Comparison of ENCODE assay signal across 7 cellular contexts in the genomic region with DNA sequence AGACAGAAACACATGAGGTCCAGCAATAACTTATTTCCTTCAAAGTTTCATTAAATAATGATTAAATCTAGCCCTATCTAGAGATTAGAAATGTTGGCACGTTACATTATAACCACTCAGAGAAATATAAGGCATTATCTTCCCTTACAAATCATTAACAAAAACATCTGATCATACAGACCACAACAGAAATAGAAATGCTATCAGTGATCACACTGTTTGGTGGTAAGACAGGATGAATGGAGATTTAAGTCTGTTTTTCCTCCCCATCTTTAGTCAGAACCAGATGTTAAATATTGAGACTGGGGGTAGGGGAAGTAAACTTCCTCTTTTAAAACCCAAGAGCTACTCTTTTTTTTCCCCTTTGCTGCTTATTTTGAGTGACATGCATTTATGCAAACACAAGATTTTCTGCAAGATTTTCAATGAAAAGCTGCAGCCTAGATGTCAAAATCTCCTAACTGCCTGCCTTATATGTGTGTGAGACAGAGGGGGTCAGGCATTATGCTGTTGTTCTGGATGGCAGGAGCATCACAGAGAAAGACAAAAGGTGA.
DNase-seq lines count a peak whose midpoint lies in the region; ATAC-seq and TF ChIP-seq lines count a peak whose summit lies in the region.

No MANE protein-coding gene starts in this region.

- no peaks in the 10 kb centered on the region for H3K27me3 ChIP-seq in neural progenitor cell
- no peaks in the 10 kb centered on the region for H3K27me3 ChIP-seq in MM.1S (replicated peaks; ENCODE audit: insufficient read depth, low read length)

- no peak for DNase-seq in SK-N-MC (ENCODE audit: low read depth, low spot score)
- DNase-seq in neural progenitor cell (ENCODE audit: low spot score) = peak; percentile 43
- no peak for DNase-seq in MM.1S
- no peak for DNase-seq in SHP77 treated with DMSO at 0.1 percent for 48 hours (lab: John Stamatoyannopoulos, UW)
- DNase-seq in NCI-H1105 (lab: John Stamatoyannopoulos, UW) = no peak

- H3K36me3 Mint-ChIP-seq in neural progenitor cell = peaks cover 15% of the 10 kb centered on the region

- H3K79me2 ChIP-seq in neural progenitor cell (ENCODE audit: low read depth) (peaks cover 95% of the 10 kb centered on the region), MM.1S (ENCODE audit: low read length) (no peaks in the 10 kb centered on the region)

- H3K4me3 Mint-ChIP-seq in neural progenitor cell = no peak overlapping the region

- H3K4me3 ChIP-seq in SK-N-MC (0 out of 2 replicates have a peak overlapping the region, but pooled peaks have one; percentile 7), neural progenitor cell (peak overlapping the region; percentile 28), MM.1S (ENCODE audit: low read length) (no peak overlapping the region)

- H3K9me2 ChIP-seq in MM.1S (replicated peaks; ENCODE audit: insufficient read depth, low read length) = no peaks in the 10 kb centered on the region

- H3K4me2 ChIP-seq in neural progenitor cell = peak overlapping the region; percentile 71
- no peak overlapping the region for H3K4me2 ChIP-seq in MM.1S (ENCODE audit: low read depth, low read length)

- H3K4me1 Mint-ChIP-seq in neural progenitor cell = peaks cover 15% of the 10 kb centered on the region

- H3K9ac ChIP-seq in SK-N-MC (ENCODE audit: insufficient read length) = no peak overlapping the region
- H3K9ac ChIP-seq in neural progenitor cell = no peak overlapping the region
- no peak overlapping the region for H3K9ac ChIP-seq in MM.1S (ENCODE audit: low read length)

- H3F3A ChIP-seq in neural progenitor cell (ENCODE audit: low read depth) (no peaks in the 10 kb centered on the region), MM.1S (ENCODE audit: insufficient read depth, low read length) (no peaks in the 10 kb centered on the region)

- peak; percentile 68 for ATAC-seq in GM19328 (IDR thresholded peaks at IDR 0.05; ENCODE audit: unreplicated experiment)
- peak; percentile 87 for ATAC-seq in HG02973 (IDR thresholded peaks at IDR 0.05; ENCODE audit: unreplicated experiment)

- peak overlapping the region; percentile 25 for H3K27ac Mint-ChIP-seq in neural progenitor cell

- H3K9me3 ChIP-seq in SK-N-MC (ENCODE audit: low read depth, low read length) = no peaks in the 10 kb centered on the region
- H3K9me3 ChIP-seq in neural progenitor cell (ENCODE audit: low read depth) = no peaks in the 10 kb centered on the region
- H3K9me3 ChIP-seq in MM.1S (replicated peaks; ENCODE audit: insufficient read depth, low read length) = no peaks in the 10 kb centered on the region

- peaks cover 36% of the 10 kb centered on the region for H3K4me1 ChIP-seq in neural progenitor cell
- H3K4me1 ChIP-seq in MM.1S (ENCODE audit: low read length) = no peaks in the 10 kb centered on the region

- no peak for TF ChIP-seq CTCF in neural progenitor cell (IDR thresholded peaks at IDR 0.05)
- no peak for TF ChIP-seq CTCF in MM.1S (IDR thresholded peaks at IDR 0.05; ENCODE audit: low read length)

- H2AFZ ChIP-seq in neural progenitor cell (replicated peaks) (no peak overlapping the region), MM.1S (ENCODE audit: low read length) (no peak overlapping the region)

- H3K27ac ChIP-seq in SK-N-MC = no peak overlapping the region
- peak overlapping the region; percentile 59 for H3K27ac ChIP-seq in neural progenitor cell
- H3K27ac ChIP-seq in MM.1S (ENCODE audit: low read length) = no peak overlapping the region

- peaks cover 4% of the 10 kb centered on the region for H3K27me3 Mint-ChIP-seq in neural progenitor cell (ENCODE audit: insufficient read depth, low read depth)

- H4K20me1 ChIP-seq in neural progenitor cell (ENCODE audit: low read depth) (peaks cover 12% of the 10 kb centered on the region), MM.1S (ENCODE audit: insufficient read depth, low read length) (no peaks in the 10 kb centered on the region)

- H3K9me3 Mint-ChIP-seq in neural progenitor cell = peaks cover 17% of the 10 kb centered on the region

- H3K36me3 ChIP-seq in SK-N-MC (ENCODE audit: insufficient read depth, low read length) (no peaks in the 10 kb centered on the region), neural progenitor cell (peaks cover 4% of the 10 kb centered on the region), MM.1S (replicated peaks; ENCODE audit: insufficient read depth, low read length) (no peaks in the 10 kb centered on the region)
